In genomic region chr10:122441961-122442360, GRCh38 we compare ENCODE assay signal across 17 cellular contexts. TPM values are rescaled to one million over a fixed set of nuclear protein-coding genes. Genes with fewer than 3 reads are reported as not detected.
DNase-seq lines count a peak whose midpoint lies in the region; ATAC-seq and TF ChIP-seq lines count a peak whose summit lies in the region.
"Had no signal": no experiment of that assay in that cellular context is flagged by ENCODE, and none has a peak within 500 bp of the region (broad histone marks: within the 10 kb centered on the region; RNA-seq: fewer than 3 reads in every experiment).

No MANE protein-coding gene starts in this region.

- no peaks in the 10 kb centered on the region for H3K27me3 Mint-ChIP-seq in osteocyte (ENCODE audit: unreplicated experiment)
- H3K27me3 Mint-ChIP-seq in naive thymus-derived CD4-positive, alpha-beta T cell = peaks cover 0 to 6% (median 0%) of the 10 kb centered on the region in 5 donors

- H3K27ac ChIP-seq in RWPE1 = no peak overlapping the region
- H3K27ac ChIP-seq in naive thymus-derived CD4-positive, alpha-beta T cell (ENCODE audit: low read depth, low read length) = no peak overlapping the region
- H3K27ac ChIP-seq: cardiac muscle cell had no signal

- TF ChIP-seq CTCF in RWPE1 (conservative IDR thresholded peaks at IDR 0.05; ENCODE audit: low read depth) (no peak), osteocyte (IDR thresholded peaks at IDR 0.05) (no peak)

- DNase-seq in GM04504 (ENCODE audit: low read depth) (peak; percentile 38), RWPE1 (ENCODE audit: low spot score) (peak; percentile 84), fibroblast of gingiva (ENCODE audit: low read depth) (peak; percentile 12), osteocyte (ENCODE audit: extremely low spot score, unreplicated experiment) (no peak), left ventricle myocardium superior (no peak), GM19240 (ENCODE audit: insufficient read length, low spot score) (no peak)
- DNase-seq in NK-92 treated with Interleukin-12 subunit alpha and Interleukin-12 subunit beta, amount 100 ng/mL, for 24 hours (lab: John Stamatoyannopoulos, UW) = no peak
- no peak for DNase-seq in naive thymus-derived CD4-positive, alpha-beta T cell
- DNase-seq: activated CD4-positive, CD25-positive, alpha-beta regulatory T cell treated with anti-CD3 and anti-CD28 coated beads, Interleukin-2, amount 50 U/mL, for 72 hours; CD4-positive, alpha-beta memory T cell; Kasumi-1; NCI-H446 treated with DMSO at 0.1 percent for 48 hours; posterior cingulate gyrus; Right ventricle myocardium superior had no signal

- no peak overlapping the region for H3K4me3 ChIP-seq in naive thymus-derived CD4-positive, alpha-beta T cell (ENCODE audit: low read length)
- H3K4me3 ChIP-seq: cardiac muscle cell had no signal

- H3K9me3 ChIP-seq in naive thymus-derived CD4-positive, alpha-beta T cell (ENCODE audit: control insufficient read depth in 2 of 3, low read length in 3 of 3) = no peaks in the 10 kb centered on the region

- CTCF ChIA-PET in RWPE1 (lab: Yijun Ruan, JAX) = interaction anchor here (0.6 to 1.3 kb wide), 3 partner anchors 46 to 496 kb away, joined by 3 to 7 read pairs (median 4); no protein-coding TSS in a partner anchor
- CTCF ChIA-PET in naive thymus-derived CD4-positive, alpha-beta T cell (lab: Charles Lee) = interaction anchor here (0.6 kb wide), 1 partner anchor 70 kb away, joined by 5 read pairs; no protein-coding TSS in a partner anchor

- H3K27ac Mint-ChIP-seq in osteocyte (ENCODE audit: unreplicated experiment) = peak overlapping the region; percentile 73
- H3K27ac Mint-ChIP-seq in naive thymus-derived CD4-positive, alpha-beta T cell = no peak overlapping the region
- H3K27ac Mint-ChIP-seq: activated T-helper 1 cell treated with anti-CD3 and anti-CD28 coated beads, Interleukin-12 subunit alpha, Interleukin-12 subunit beta, Interleukin-2, Interleukin-4 antibody, amounts not matched to agents 30 ng/mL and 10 ng/mL and 1 ng/mL, durations not matched to agents 14 hours and 24 hours and 36 hours; stimulated activated naive CD8-positive, alpha-beta T cell treated with anti-CD3 and anti-CD28 coated beads, Interleukin-15, Interleukin-2, amounts not matched to agents 100 ng/mL and 50 ng/mL, for 24 hours had no signal

- no peak for ATAC-seq in naive thymus-derived CD4-positive, alpha-beta T cell
- ATAC-seq in left ventricle myocardium superior = no peak

- H3K9me3 Mint-ChIP-seq in osteocyte (ENCODE audit: unreplicated experiment) = peaks cover 13% of the 10 kb centered on the region
- H3K9me3 Mint-ChIP-seq in naive thymus-derived CD4-positive, alpha-beta T cell = peaks cover 0 to 7% (median 4%) of the 10 kb centered on the region in 11 donors
- H3K9me3 Mint-ChIP-seq: activated T-helper 1 cell treated with anti-CD3 and anti-CD28 coated beads, Interleukin-12 subunit alpha, Interleukin-12 subunit beta, Interleukin-2, Interleukin-4 antibody, amounts not matched to agents 30 ng/mL and 10 ng/mL and 1 ng/mL, durations not matched to agents 14 hours and 24 hours and 36 hours had no signal

- POLR2A ChIA-PET in RWPE1 (lab: Yijun Ruan, JAX; ENCODE audit: low non-redundant PET) = no interaction called here
- POLR2A ChIA-PET in naive thymus-derived CD4-positive, alpha-beta T cell (lab: Charles Lee) = interaction anchor here (1.1 kb wide), 1 partner anchor 19 kb away, joined by 4 read pairs; no protein-coding TSS in a partner anchor

- peaks cover 21% of the 10 kb centered on the region for H3K4me1 Mint-ChIP-seq in osteocyte (ENCODE audit: unreplicated experiment)
- no peaks in the 10 kb centered on the region for H3K4me1 Mint-ChIP-seq in naive thymus-derived CD4-positive, alpha-beta T cell
- H3K4me1 Mint-ChIP-seq: CD4-positive, alpha-beta memory T cell had no signal

- peaks cover 21% of the 10 kb centered on the region for H3K36me3 Mint-ChIP-seq in osteocyte (ENCODE audit: unreplicated experiment)
- H3K36me3 Mint-ChIP-seq in naive thymus-derived CD4-positive, alpha-beta T cell = peaks cover 0 to 14% (median 7%) of the 10 kb centered on the region in 5 donors

- no peaks in the 10 kb centered on the region for H3K4me1 ChIP-seq in naive thymus-derived CD4-positive, alpha-beta T cell (ENCODE audit: control insufficient read depth in 2 of 2, insufficient read depth in 2 of 2, low read length in 2 of 2)

- no peaks in the 10 kb centered on the region for H3K36me3 ChIP-seq in naive thymus-derived CD4-positive, alpha-beta T cell (ENCODE audit: control insufficient read depth in 2 of 3, insufficient read depth in 3 of 3, low read length in 3 of 3)
- H3K36me3 ChIP-seq: cardiac muscle cell had no signal

- H3K4me3 Mint-ChIP-seq in osteocyte (ENCODE audit: unreplicated experiment) = no peak overlapping the region
- H3K4me3 Mint-ChIP-seq in naive thymus-derived CD4-positive, alpha-beta T cell = no peak overlapping the region
- H3K4me3 Mint-ChIP-seq: activated T-helper 1 cell treated with anti-CD3 and anti-CD28 coated beads, Interleukin-12 subunit alpha, Interleukin-12 subunit beta, Interleukin-2, Interleukin-4 antibody, amounts not matched to agents 30 ng/mL and 10 ng/mL and 1 ng/mL, durations not matched to agents 14 hours and 24 hours and 36 hours; CD4-positive, alpha-beta memory T cell; stimulated activated naive CD8-positive, alpha-beta T cell treated with anti-CD3 and anti-CD28 coated beads, Interleukin-15, Interleukin-2, amounts not matched to agents 100 ng/mL and 50 ng/mL, for 24 hours had no signal

- intact Hi-C loops in naive thymus-derived CD4-positive, alpha-beta T cell (cut with micrococcal nuclease) = no loop called here
- intact Hi-C loops in left ventricle myocardium superior (cut with micrococcal nuclease) = no loop called here

- no peaks in the 10 kb centered on the region for H3K27me3 ChIP-seq in naive thymus-derived CD4-positive, alpha-beta T cell (ENCODE audit: control insufficient read depth in 2 of 2, insufficient read depth in 2 of 2, low read length in 2 of 2)
- H3K27me3 ChIP-seq: cardiac muscle cell had no signal

RNA-seq across cellular contexts. Expression of gene ARMS2, which starts 12.5 kb away (rescaled TPM):
- total RNA-seq in osteocyte (not detected in 2 replicates), left ventricle myocardium superior (not detected)
- total RNA-seq in naive thymus-derived CD4-positive, alpha-beta T cell = not detected
- polyA plus RNA-seq in naive thymus-derived CD4-positive, alpha-beta T cell = not detected
- total RNA-seq: activated T-helper 1 cell treated with anti-CD3 and anti-CD28 coated beads, Interleukin-12 subunit alpha, Interleukin-12 subunit beta, Interleukin-2, Interleukin-4 antibody, amounts not matched to agents 30 ng/mL and 10 ng/mL and 1 ng/mL, durations not matched to agents 14 hours and 24 hours and 36 hours; cardiac muscle cell; CD4-positive, alpha-beta memory T cell; Right ventricle myocardium superior had no signal
- polyA plus RNA-seq: cardiac muscle cell; CD4-positive, alpha-beta memory T cell had no signal

RNA-seq across cellular contexts. Expression of gene HTRA1, which starts 19.4 kb away (rescaled TPM):
- 1,546 and 1,638 TPM in 2 replicates for total RNA-seq in osteocyte
- under 1 TPM in 4 of 5 experiments, not detected in 1; 0.22 to 0.64 (median 0.40) TPM for total RNA-seq in naive thymus-derived CD4-positive, alpha-beta T cell
- not detected for polyA plus RNA-seq in naive thymus-derived CD4-positive, alpha-beta T cell
- 46.6 TPM for total RNA-seq in left ventricle myocardium superior
- total RNA-seq: activated T-helper 1 cell treated with anti-CD3 and anti-CD28 coated beads, Interleukin-12 subunit alpha, Interleukin-12 subunit beta, Interleukin-2, Interleukin-4 antibody, amounts not matched to agents 30 ng/mL and 10 ng/mL and 1 ng/mL, durations not matched to agents 14 hours and 24 hours and 36 hours had no signal

Comparison
In these comparisons a context has a peak if more than half of its experiments do, and no peak if none do; other contexts are left out.
1. DNase-seq: peak in GM04504 (single experiment), RWPE1 (single experiment) and fibroblast of gingiva (single experiment); none in osteocyte (single experiment), NK-92 treated with Interleukin-12 subunit alpha and Interleukin-12 subunit beta, amount 100 ng/mL, for 24 hours (single experiment), naive thymus-derived CD4-positive, alpha-beta T cell (0 of 9), left ventricle myocardium superior (single experiment) and GM19240 (single experiment).
2. RNA of gene HTRA1, which starts 19.4 kb away (total RNA-seq): 1,546 to 1,638 TPM in osteocyte; 46.6 TPM in left ventricle myocardium superior (single experiment) and 0.22 to 0.64 TPM in naive thymus-derived CD4-positive, alpha-beta T cell; every median in the first group is over 10 times any median in the second.